Comparison of ENCODE assay signal across 9 cellular contexts in genomic region chr15:92909131-92909781, GRCh38. TPM values are rescaled to one million over a fixed set of nuclear protein-coding genes. Genes with fewer than 3 reads are reported as not detected.
DNase-seq lines count a peak whose midpoint lies in the region; ATAC-seq and TF ChIP-seq lines count a peak whose summit lies in the region.
"Had no signal": no experiment of that assay in that cellular context is flagged by ENCODE, and none has a peak within 500 bp of the region (broad histone marks: within the 10 kb centered on the region; RNA-seq: fewer than 3 reads in every experiment).

No MANE protein-coding gene starts in this region.

- peaks cover 70 to 84% (median 71%) of the 10 kb centered on the region in 3 donors for H3K4me1 Mint-ChIP-seq in IgD-negative memory B cell
- peaks cover 83% of the 10 kb centered on the region for H3K4me1 Mint-ChIP-seq in dendritic cell treated with granulocyte-macrophage colony-stimulating factor and Interleukin-4, amounts not matched to agents 40 ng/mL and 50 ng/mL, for 4 days (ENCODE audit: low read depth)
- peaks cover 85% of the 10 kb centered on the region for H3K4me1 Mint-ChIP-seq in nephron

- POLR2A ChIA-PET in AG04449 (lab: Yijun Ruan, JAX) = interaction anchor here (0.8 to 3.3 kb wide), 11 partner anchors 8 to 112 kb away, joined by 3 to 39 read pairs (median 6); partner anchors contain the start of gene CHD2

- ATAC-seq in GM18517 (IDR thresholded peaks at IDR 0.05; ENCODE audit: unreplicated experiment) (no peak), HG03378 (IDR thresholded peaks at IDR 0.05; ENCODE audit: unreplicated experiment) (no peak)

- DNase-seq in AG04449 (ENCODE audit: low read depth, low spot score) = peak; percentile 51
- DNase-seq in SKM-1 treated with dmso at 0.1 percent for 144 hours (lab: John Stamatoyannopoulos, UW; ENCODE audit: unreplicated experiment) = no peak
- DNase-seq in activated CD4-positive, alpha-beta T cell treated with anti-CD3 and anti-CD28 coated beads, Interleukin-2, amount 50 U/mL, for 48 hours = no peak
- DNase-seq: cortex of kidney had no signal

- CTCF ChIA-PET in AG04449 (lab: Yijun Ruan, JAX) = interaction anchor here (1.1 to 8.9 kb wide), 7 partner anchors 8 to 113 kb away, joined by 3 to 75 read pairs (median 9); no protein-coding TSS in a partner anchor

- peak overlapping the region; percentile 32 for H3K4me3 ChIP-seq in AG04449 (ENCODE audit: low read depth, low read length)

- H3K27ac Mint-ChIP-seq in IgD-negative memory B cell (peak overlapping the region in 2 of 3 donors; percentile 53 to 91), nephron (peak overlapping the region; percentile 100)
- peak overlapping the region; percentile 87 for H3K27ac Mint-ChIP-seq in dendritic cell treated with granulocyte-macrophage colony-stimulating factor and Interleukin-4, amounts not matched to agents 40 ng/mL and 50 ng/mL, for 4 days

- intact Hi-C loops in dendritic cell treated with granulocyte-macrophage colony-stimulating factor and Interleukin-4, amounts not matched to agents 40 ng/mL and 50 ng/mL, for 4 days (cut with micrococcal nuclease) = no loop called here

- H3K4me3 Mint-ChIP-seq in IgD-negative memory B cell = peak overlapping the region in 3 of 4 donors; percentile 67 to 75 (median 70)
- no peak overlapping the region for H3K4me3 Mint-ChIP-seq in dendritic cell treated with granulocyte-macrophage colony-stimulating factor and Interleukin-4, amounts not matched to agents 40 ng/mL and 50 ng/mL, for 4 days
- peak overlapping the region; percentile 56 to 73 (median 63) for H3K4me3 Mint-ChIP-seq in nephron

- H3K9me3 Mint-ChIP-seq in IgD-negative memory B cell (peaks cover 0 to 1% (median 0%) of the 10 kb centered on the region in 3 donors), nephron (no peaks in the 10 kb centered on the region)
- no peaks in the 10 kb centered on the region for H3K9me3 Mint-ChIP-seq in dendritic cell treated with granulocyte-macrophage colony-stimulating factor and Interleukin-4, amounts not matched to agents 40 ng/mL and 50 ng/mL, for 4 days

- peaks cover 12% of the 10 kb centered on the region for H3K36me3 Mint-ChIP-seq in IgD-negative memory B cell
- H3K36me3 Mint-ChIP-seq in dendritic cell treated with granulocyte-macrophage colony-stimulating factor and Interleukin-4, amounts not matched to agents 40 ng/mL and 50 ng/mL, for 4 days (ENCODE audit: low read depth) = peaks cover 64% of the 10 kb centered on the region
- peaks cover 49% of the 10 kb centered on the region for H3K36me3 Mint-ChIP-seq in nephron (ENCODE audit: low read depth)

- no peak for TF ChIP-seq CTCF in AG04449 (IDR thresholded peaks at IDR 0.05; ENCODE audit: insufficient read depth, low read length, missing control alignments)
- no peak for TF ChIP-seq CTCF in nephron (IDR thresholded peaks at IDR 0.05; ENCODE audit: unreplicated experiment in 3 of 3)

- H3K27me3 Mint-ChIP-seq in IgD-negative memory B cell = no peaks in the 10 kb centered on the region
- H3K27me3 Mint-ChIP-seq in dendritic cell treated with granulocyte-macrophage colony-stimulating factor and Interleukin-4, amounts not matched to agents 40 ng/mL and 50 ng/mL, for 4 days = no peaks in the 10 kb centered on the region
- no peaks in the 10 kb centered on the region for H3K27me3 Mint-ChIP-seq in nephron (ENCODE audit: low read depth)

RNA-seq across cellular contexts. Expression of gene CHD2, which starts 9.1 kb away (rescaled TPM):
- 131 TPM for polyA plus RNA-seq in IgD-negative memory B cell
